2 cellular contexts compared by ENCODE assay signal in the genomic region with DNA sequence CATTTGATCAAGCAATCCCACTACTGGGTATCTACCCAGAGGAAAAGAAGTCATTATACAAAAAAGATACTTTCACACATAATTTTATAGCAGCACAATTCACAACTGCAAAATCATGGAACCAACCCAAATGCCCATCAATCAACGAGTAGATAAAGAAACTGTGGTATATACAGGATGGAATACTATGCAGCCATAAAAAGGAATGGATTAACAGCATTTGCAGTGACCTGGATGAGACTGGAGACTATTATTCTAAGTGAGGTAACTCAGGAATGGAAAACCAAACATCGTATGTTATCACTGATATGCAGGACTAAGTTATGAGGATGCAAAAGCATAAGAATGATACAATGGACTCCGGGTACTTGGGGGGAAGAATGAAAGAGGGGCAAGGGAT. TPM values are rescaled to one million over a fixed set of nuclear protein-coding genes. Genes with fewer than 3 reads are reported as not detected.
"Had no signal": no experiment of that assay in that cellular context is flagged by ENCODE, and none has a peak within 500 bp of the region (broad histone marks: within the 10 kb centered on the region; RNA-seq: fewer than 3 reads in every experiment).

No MANE protein-coding gene starts in this region.

RNA-seq across cellular contexts. Expression of gene IFI27, which starts 38.5 kb away (rescaled TPM):
- total RNA-seq: SK-MEL-5 had no signal
- polyA plus RNA-seq: IgD-negative memory B cell had no signal
